In genomic region chr14:74936151-74936550, GRCh38 we compare ENCODE assay signal across 32 cellular contexts. TPM values are rescaled to one million over a fixed set of nuclear protein-coding genes. Genes with fewer than 3 reads are reported as not detected.
"Had no signal": no experiment of that assay in that cellular context is flagged by ENCODE, and none has a peak within 500 bp of the region (broad histone marks: within the 10 kb centered on the region; RNA-seq: fewer than 3 reads in every experiment).

No MANE protein-coding gene starts in this region.

- ATAC-seq: activated CD4-positive, alpha-beta T cell treated with anti-CD3 and anti-CD28 coated beads for 36 hours; activated CD8-positive, alpha-beta T cell treated with anti-CD3 and anti-CD28 coated beads for 36 hours; activated naive CD8-positive, alpha-beta T cell treated with anti-CD3 and anti-CD28 coated beads, Interleukin-2, amount 50 U/mL, for 24 hours; activated T-cell treated with anti-CD3 and anti-CD28 coated beads, Interleukin-2, amount 50 U/mL, for 4 hours; activated T-helper 17 cell treated with anti-CD3 and anti-CD28 coated beads, Interleukin-2, amount 50 U/mL, for 72 hours; body of pancreas; effector memory CD8-positive, alpha-beta T cell; foreskin keratinocyte; gastrocnemius medialis; T-helper 17 cell had no signal

- H3K4me1 ChIP-seq: body of pancreas had no signal

- H3K4me3 ChIP-seq: adrenal gland, body of pancreas, esophagus muscularis mucosa, gastrocnemius medialis had no signal

- H3K9me3 Mint-ChIP-seq: activated B cell treated with CpG ODN at 0.5 μM for 24 hours; activated CD4-positive, alpha-beta T cell treated with anti-CD3 and anti-CD28 coated beads, Interleukin-2, amount 10 ng/mL, durations not matched to agents 24 days and 14 days; activated CD8-positive, alpha-beta T cell treated with anti-CD3 and anti-CD28 coated beads for 36 hours; activated naive CD4-positive, alpha-beta T cell treated with anti-CD3 and anti-CD28 coated beads, Interleukin-2, amount 50 U/mL, for 24 hours; effector memory CD8-positive, alpha-beta T cell; T-helper 2 cell treated with Interferon-gamma antibody and Interleukin-4, amounts not matched to agents 5 μg/mL and 100 μg/mL, for 36 hours had no signal

- H3K27ac Mint-ChIP-seq: activated B cell treated with CpG ODN at 0.5 μM for 24 hours; activated CD4-positive, alpha-beta T cell treated with anti-CD3 and anti-CD28 coated beads for 36 hours; activated CD4-positive, alpha-beta T cell treated with anti-CD3 and anti-CD28 coated beads, Interleukin-2, amount 10 ng/mL, durations not matched to agents 24 days and 14 days; activated CD8-positive, alpha-beta T cell treated with anti-CD3 and anti-CD28 coated beads for 36 hours; activated naive CD4-positive, alpha-beta T cell treated with anti-CD3 and anti-CD28 coated beads for 36 hours; activated naive CD4-positive, alpha-beta T cell treated with anti-CD3 and anti-CD28 coated beads, Interleukin-2, amount 50 U/mL, for 24 hours; activated naive CD8-positive, alpha-beta T cell treated with anti-CD3 and anti-CD28 coated beads for 36 hours; activated naive CD8-positive, alpha-beta T cell treated with anti-CD3 and anti-CD28 coated beads, Interleukin-2, amount 50 U/mL, for 24 hours; effector memory CD8-positive, alpha-beta T cell; T-helper 17 cell had no signal

- DNase-seq: activated B cell treated with CpG ODN at 0.5 μM for 24 hours; activated CD4-positive, alpha-beta T cell treated with anti-CD3 and anti-CD28 coated beads for 36 hours; activated CD4-positive, alpha-beta T cell treated with anti-CD3 and anti-CD28 coated beads, Interleukin-2, amount 10 ng/mL, durations not matched to agents 24 days and 14 days; activated CD4-positive, alpha-beta T cell treated with anti-CD3 and anti-CD28 coated beads, Interleukin-2, amount 50 U/mL, for 48 hours; activated CD4-positive, CD25-positive, alpha-beta regulatory T cell treated with anti-CD3 and anti-CD28 coated beads, Interleukin-2, amount 50 U/mL, for 72 hours; activated CD8-positive, alpha-beta memory T cell treated with anti-CD3 and anti-CD28 coated beads for 24 hours; activated CD8-positive, alpha-beta T cell treated with anti-CD3 and anti-CD28 coated beads for 36 hours; activated effector memory CD4-positive, alpha-beta T cell treated with Interleukin-2 at 50 U/mL for 16 hours; activated gamma-delta T cell treated with Interleukin-2 at 50 U/mL for 16 hours; activated naive CD4-positive, alpha-beta T cell treated with anti-CD3 and anti-CD28 coated beads for 36 hours; activated naive CD8-positive, alpha-beta T cell treated with anti-CD3 and anti-CD28 coated beads for 36 hours; activated naive CD8-positive, alpha-beta T cell treated with anti-CD3 and anti-CD28 coated beads, Interleukin-2, amount 50 U/mL, for 24 hours; activated T-cell treated with anti-CD3 and anti-CD28 coated beads, Interleukin-2, amount 50 U/mL, for 4 hours; adrenal gland; amygdala; body of pancreas; cortex of kidney; dermis blood vessel endothelial cell; effector CD4-positive, alpha-beta T cell; effector memory CD8-positive, alpha-beta T cell; erythroblast; foreskin keratinocyte; gastrocnemius medialis; glutamatergic neuron; T-helper 1 cell; T-helper 17 cell; T1000; WERI-Rb-1 had no signal

- H3K27me3 ChIP-seq: adrenal gland, body of pancreas, gastrocnemius medialis had no signal

- H3K27me3 Mint-ChIP-seq: activated CD4-positive, alpha-beta T cell treated with anti-CD3 and anti-CD28 coated beads for 36 hours; activated CD8-positive, alpha-beta T cell treated with anti-CD3 and anti-CD28 coated beads for 36 hours; activated naive CD4-positive, alpha-beta T cell treated with anti-CD3 and anti-CD28 coated beads, Interleukin-2, amount 50 U/mL, for 24 hours; activated T-helper 17 cell treated with anti-CD3 and anti-CD28 coated beads, Interleukin-2, amount 50 U/mL, for 72 hours had no signal

- H3K27ac ChIP-seq: adrenal gland, body of pancreas, esophagus muscularis mucosa, foreskin keratinocyte had no signal

- H3K36me3 Mint-ChIP-seq: activated naive CD4-positive, alpha-beta T cell treated with anti-CD3 and anti-CD28 coated beads, Interleukin-2, amount 50 U/mL, for 24 hours; activated naive CD8-positive, alpha-beta T cell treated with anti-CD3 and anti-CD28 coated beads for 36 hours had no signal

- H3K9me3 ChIP-seq: adrenal gland, body of pancreas, esophagus muscularis mucosa, gastrocnemius medialis had no signal

- H3K4me3 Mint-ChIP-seq: activated B cell treated with CpG ODN at 0.5 μM for 24 hours; activated CD4-positive, alpha-beta T cell treated with anti-CD3 and anti-CD28 coated beads for 36 hours; activated CD4-positive, alpha-beta T cell treated with anti-CD3 and anti-CD28 coated beads, Interleukin-2, amount 10 ng/mL, durations not matched to agents 24 days and 14 days; activated CD8-positive, alpha-beta T cell treated with anti-CD3 and anti-CD28 coated beads for 36 hours; activated naive CD4-positive, alpha-beta T cell treated with anti-CD3 and anti-CD28 coated beads for 36 hours; activated naive CD4-positive, alpha-beta T cell treated with anti-CD3 and anti-CD28 coated beads, Interleukin-2, amount 50 U/mL, for 24 hours; activated naive CD8-positive, alpha-beta T cell treated with anti-CD3 and anti-CD28 coated beads for 36 hours; activated naive CD8-positive, alpha-beta T cell treated with anti-CD3 and anti-CD28 coated beads, Interleukin-2, amount 50 U/mL, for 24 hours; activated T-cell treated with anti-CD3 and anti-CD28 coated beads, Interleukin-2, amount 50 U/mL, for 4 hours; activated T-helper 17 cell treated with anti-CD3 and anti-CD28 coated beads, Interleukin-2, amount 50 U/mL, for 72 hours; effector memory CD8-positive, alpha-beta T cell; T-helper 17 cell; T-helper 2 cell treated with Interferon-gamma antibody and Interleukin-4, amounts not matched to agents 5 μg/mL and 100 μg/mL, for 36 hours had no signal

- H3K36me3 ChIP-seq: adrenal gland, esophagus muscularis mucosa, gastrocnemius medialis had no signal

RNA-seq across cellular contexts. Expression of gene PGF, which starts 19.2 kb away (rescaled TPM):
- total RNA-seq: activated B cell treated with CpG ODN at 0.5 μM for 24 hours, T-helper 17 cell had no signal
